ENCODE assay signal across 27 cellular contexts in the genomic region with DNA sequence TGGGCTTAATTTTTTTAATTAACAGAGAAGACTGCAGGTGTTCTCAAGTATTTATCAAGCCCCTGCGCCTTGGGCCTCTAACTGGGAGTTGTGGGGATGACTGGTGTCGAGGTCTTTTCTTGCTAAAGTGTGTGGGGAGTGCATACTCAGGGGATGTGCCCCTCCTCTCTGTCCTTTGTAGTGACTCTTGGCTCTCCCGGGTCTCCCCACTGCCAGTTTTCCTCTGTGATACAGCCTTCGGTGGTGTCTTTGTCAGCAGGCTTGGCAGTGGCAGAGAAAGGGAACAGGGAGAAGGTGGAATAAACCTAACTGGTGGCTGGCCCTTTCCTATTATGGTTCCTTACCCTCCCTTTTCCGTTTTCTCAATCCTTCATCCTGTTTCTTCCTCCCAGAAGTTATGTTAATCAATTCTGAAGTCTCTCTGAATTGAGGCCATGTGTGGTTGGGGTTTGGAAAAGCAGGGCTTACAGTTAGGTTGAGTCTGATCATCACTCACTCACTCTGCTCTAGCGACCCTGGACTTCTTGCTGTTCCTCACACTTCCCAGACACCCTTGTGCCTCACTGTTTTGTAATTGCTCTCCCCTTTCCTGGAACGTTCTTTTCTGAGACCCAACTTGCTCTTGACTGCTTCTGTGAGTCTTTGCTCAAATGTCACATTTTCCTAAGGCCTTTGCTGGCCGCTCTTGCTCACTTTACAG.
A peak's percentile ranks its signal among the peaks of the same experiment; 100 is the strongest.
DNase-seq lines count a peak whose midpoint lies in the region; ATAC-seq and TF ChIP-seq lines count a peak whose summit lies in the region.
"Had no signal": no experiment of that assay in that cellular context is flagged by ENCODE, and none has a peak within 500 bp of the region (broad histone marks: within the 10 kb centered on the region; RNA-seq: fewer than 3 reads in every experiment).

No MANE protein-coding gene starts in this region.

- TF ChIP-seq CTCF in left lung (IDR thresholded peaks at IDR 0.05): no peak

- no peaks in the 10 kb centered on the region for H3K27me3 ChIP-seq in left lung
- H3K27me3 ChIP-seq: body of pancreas, neutrophil, spleen had no signal

- no peaks in the 10 kb centered on the region for H3K9me3 ChIP-seq in left lung
- H3K9me3 ChIP-seq: body of pancreas, neutrophil, spleen had no signal

- peak; percentile 90 for ATAC-seq in left ventricle myocardium superior
- no peak for ATAC-seq in left lung
- ATAC-seq: body of pancreas; esophagus mucosa; stimulated activated effector memory CD8-positive, alpha-beta T cell treated with anti-CD3 and anti-CD28 coated beads, Interleukin-12 subunit alpha, Interleukin-12 subunit beta, amount 100 ng/mL, for 72 hours had no signal

- H3K27ac ChIP-seq in left lung: no peak overlapping the region
- H3K27ac ChIP-seq: 22Rv1, body of pancreas, neutrophil, PC-9, spleen had no signal

- no peaks in the 10 kb centered on the region for H3K4me1 ChIP-seq in left lung
- H3K4me1 ChIP-seq: body of pancreas, spleen had no signal

- H3K36me3 ChIP-seq in left lung: no peaks in the 10 kb centered on the region
- H3K36me3 ChIP-seq: neutrophil, spleen had no signal

- intact Hi-C loops in left ventricle myocardium superior (cut with micrococcal nuclease): no loop called here
- intact Hi-C loops in left lung (cut with DNase I): no loop called here

- H3K4me3 ChIP-seq in left lung: no peak overlapping the region
- H3K4me3 ChIP-seq: body of pancreas, PC-9, spleen had no signal

- peak; percentile 37 for DNase-seq in DMS79 treated with DMSO at 0.1 percent for 48 hours (lab: John Stamatoyannopoulos, UW)
- no peak for DNase-seq in DMS79 (lab: John Stamatoyannopoulos, UW)
- peak; percentile 49 for DNase-seq in cerebellar cortex (ENCODE audit: low spot score)
- peak; percentile 44 for DNase-seq in left ventricle myocardium superior
- DNase-seq in retina: peak; percentile 32
- no peak for DNase-seq in NCI-H526 treated with DMSO at 0.1 percent for 48 hours (lab: John Stamatoyannopoulos, UW)
- DNase-seq in NCI-H1930 (lab: John Stamatoyannopoulos, UW): no peak
- DNase-seq in left lung: no peak
- DNase-seq: activated CD4-positive, alpha-beta T cell treated with anti-CD3 and anti-CD28 coated beads for 1 hour; activated gamma-delta T cell; activated T-cell treated with anti-CD3 and anti-CD28 coated beads, Interleukin-2, amount 50 U/mL, for 1 hour; body of pancreas; CD4-positive, alpha-beta T cell; effector memory CD4-positive, alpha-beta T cell; foreskin melanocyte; islet precursor cell; Karpas-422; MV-4-11; NCI-H2029; PC-9; SIG-M5; spleen; stimulated activated CD4-positive, alpha-beta T cell treated with anti-CD3 and anti-CD28 coated beads, Interleukin-2, amount 100 ng/mL, for 48 hours had no signal

Comparison
In these comparisons a context has a peak if more than half of its experiments do, and no peak if none do; other contexts are left out.
1. DNase-seq: peak in DMS79 treated with DMSO at 0.1 percent for 48 hours (single experiment), cerebellar cortex (single experiment), left ventricle myocardium superior (single experiment) and retina (single experiment); none in DMS79 (single experiment), NCI-H526 treated with DMSO at 0.1 percent for 48 hours (single experiment), NCI-H1930 (0 of 2) and left lung (0 of 2).